Comparison of ENCODE assay signal across 15 cellular contexts in the genomic region with DNA sequence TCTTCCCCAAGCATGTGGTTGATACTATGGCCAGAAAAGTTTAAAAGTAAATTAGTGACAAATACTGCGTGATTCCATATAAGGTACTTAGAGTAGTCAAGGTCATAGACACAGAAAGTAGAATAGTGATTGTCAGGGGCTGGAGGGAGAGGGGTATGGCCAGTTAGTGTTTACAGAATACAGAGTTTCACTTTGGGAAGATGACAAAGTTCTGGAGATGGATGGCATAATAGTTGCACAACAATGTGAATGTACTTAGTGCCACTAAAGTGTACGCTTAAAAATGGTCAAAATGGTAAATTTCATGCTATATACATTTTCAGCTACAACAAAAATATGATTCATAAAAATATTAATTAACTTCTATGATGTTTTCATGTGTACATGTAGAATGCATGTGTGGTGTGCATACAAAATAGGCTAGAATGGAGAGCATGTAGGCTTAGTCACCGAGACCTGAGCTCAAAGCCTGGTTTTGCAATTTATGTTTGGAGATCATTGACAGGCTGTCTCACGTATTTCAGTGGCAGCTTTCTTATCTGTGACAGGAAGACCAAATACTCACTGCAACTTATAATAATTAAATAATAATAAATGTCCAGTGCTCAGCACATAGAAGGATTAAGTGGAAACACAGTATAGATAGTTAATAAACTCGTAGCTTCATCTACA.
DNase-seq lines count a peak whose midpoint lies in the region; ATAC-seq, FAIRE-seq and TF ChIP-seq lines count a peak whose summit lies in the region.
"Had no signal": no experiment of that assay in that cellular context is flagged by ENCODE, and none has a peak within 500 bp of the region (broad histone marks: within the 10 kb centered on the region; RNA-seq: fewer than 3 reads in every experiment).

No MANE protein-coding gene starts in this region.

- no peak for TF ChIP-seq POLR2A in tibial nerve (IDR thresholded peaks at IDR 0.05)

- H2AK5ac ChIP-seq in mesenchymal stem cell (ENCODE audit: low read length, severe bottlenecking) = no peak overlapping the region

- no peak overlapping the region for H2BK120ac ChIP-seq in mesenchymal stem cell (ENCODE audit: low read depth, low read length)

- WGBS in hepatocyte (ENCODE audit: low lambda C conversion rate, missing lambda C conversion rate) = 71% methylated on average over 5 of the region's 5 CpGs
- WGBS in mesenchymal stem cell = 83% methylated on average over 3 of the region's 5 CpGs
- WGBS in tibial nerve, 2 donors = 87 to 92% methylated on average over 5 of the region's 5 CpGs
- WGBS in small intestine, 3 donors = 81 to 86% (median 83%) methylated on average over 5 of the region's 5 CpGs

- H3K23ac ChIP-seq in mesenchymal stem cell (ENCODE audit: low read length in 2 of 2) = no peak overlapping the region

- no peaks in the 10 kb centered on the region for H3K79me2 ChIP-seq in hepatocyte

- no peaks in the 10 kb centered on the region for H4K20me1 ChIP-seq in hepatocyte (ENCODE audit: insufficient read depth, poor library complexity, severe bottlenecking)

- H3K4ac ChIP-seq in mesenchymal stem cell (ENCODE audit: low read depth in 1 of 2, low read length in 2 of 2) = no peak overlapping the region

- no peaks in the 10 kb centered on the region for H3K36me3 ChIP-seq in hepatocyte (replicated peaks; ENCODE audit: insufficient read depth, low read depth)
- no peaks in the 10 kb centered on the region for H3K36me3 ChIP-seq in mesenchymal stem cell (ENCODE audit: control insufficient read depth in 1 of 2, insufficient read depth in 2 of 2, low read depth in 1 of 2, low read length in 2 of 2)
- H3K36me3 ChIP-seq in tibial nerve = no peaks in the 10 kb centered on the region
- no peaks in the 10 kb centered on the region for H3K36me3 ChIP-seq in small intestine (ENCODE audit: control insufficient read depth in 2 of 2, insufficient read depth in 2 of 2, low read length in 2 of 2)

- H2AFZ ChIP-seq in hepatocyte = no peak overlapping the region
- no peak overlapping the region for H2AFZ ChIP-seq in mesenchymal stem cell (ENCODE audit: low read depth, low read length)

- TF ChIP-seq EP300 in tibial nerve (IDR thresholded peaks at IDR 0.05) = no peak

- H3K9me2 ChIP-seq in hepatocyte (replicated peaks; ENCODE audit: insufficient read depth) = no peaks in the 10 kb centered on the region

- H3K9ac ChIP-seq in mesenchymal stem cell (ENCODE audit: low read length) = no peak overlapping the region

- no peak overlapping the region for H3K14ac ChIP-seq in mesenchymal stem cell (ENCODE audit: low read length in 2 of 2)

- no peak overlapping the region for H2BK5ac ChIP-seq in mesenchymal stem cell (ENCODE audit: low read depth, low read length, poor library complexity, severe bottlenecking)

- H3K9me3 ChIP-seq in hepatocyte (ENCODE audit: low read depth) = no peaks in the 10 kb centered on the region
- H3K9me3 ChIP-seq in mesenchymal stem cell (ENCODE audit: control insufficient read depth, low read length) = no peaks in the 10 kb centered on the region
- H3K9me3 ChIP-seq in tibial nerve = no peaks in the 10 kb centered on the region
- H3K9me3 ChIP-seq in small intestine (ENCODE audit: control insufficient read depth, low read depth) = no peaks in the 10 kb centered on the region

- no peak overlapping the region for H2BK15ac ChIP-seq in mesenchymal stem cell (ENCODE audit: low read depth, poor library complexity, severe bottlenecking)

- H3K4me3 ChIP-seq in hepatocyte (no peak overlapping the region), mesenchymal stem cell (ENCODE audit: insufficient read depth in 1 of 2, low read depth in 1 of 2, low read length in 2 of 2) (no peak overlapping the region), tibial nerve (no peak overlapping the region), small intestine (ENCODE audit: low read depth in 1 of 2, low read length in 2 of 2) (no peak overlapping the region)

- H3K27ac ChIP-seq in hepatocyte (no peak overlapping the region), mesenchymal stem cell (ENCODE audit: low read length, poor library complexity, severe bottlenecking) (no peak overlapping the region), tibial nerve (no peak overlapping the region), small intestine (ENCODE audit: low read depth in 1 of 2, low read length in 1 of 2) (no peak overlapping the region)

- no peak overlapping the region for H4K91ac ChIP-seq in mesenchymal stem cell (ENCODE audit: low read length)

- DNase-seq in HuH-7 (ENCODE audit: low spot score) = peak; percentile 23
- DNase-seq in hepatocyte (ENCODE audit: low spot score) = peak; percentile 24
- DNase-seq in mesenchymal stem cell = peak; percentile 46
- DNase-seq in tibial nerve (ENCODE audit: low spot score in 2 of 2) = no peak
- no peak for DNase-seq in small intestine
- DNase-seq in NCI-H526 treated with DMSO at 0.1 percent for 48 hours (lab: John Stamatoyannopoulos, UW) = no peak
- DNase-seq: DMS 273 treated with DMSO at 0.1 percent for 48 hours, HFFc6, Karpas-422, MV-4-11, NCI-H1417 treated with DMSO at 0.1 percent for 48 hours, NCI-H2029 treated with DMSO at 0.1 percent for 48 hours, NCI-H510A treated with DMSO at 0.1 percent for 48 hours, PC-3 had no signal

- TF ChIP-seq CTCF in hepatocyte (IDR thresholded peaks at IDR 0.05; ENCODE audit: poor library complexity) = no peak
- TF ChIP-seq CTCF in tibial nerve (IDR thresholded peaks at IDR 0.05) = no peak

- H3K18ac ChIP-seq in mesenchymal stem cell (ENCODE audit: low read depth in 1 of 2, low read length in 2 of 2) = no peak overlapping the region

- H2BK12ac ChIP-seq in mesenchymal stem cell (ENCODE audit: low read length in 2 of 2) = no peak overlapping the region

- H4K8ac ChIP-seq in mesenchymal stem cell (ENCODE audit: low read length) = no peak overlapping the region

- FAIRE-seq in small intestine (lab: Jason Lieb, UNC) = no peak

- no peak overlapping the region for H3K4me2 ChIP-seq in hepatocyte
- H3K4me2 ChIP-seq in mesenchymal stem cell (ENCODE audit: low read length, poor library complexity, severe bottlenecking) = no peak overlapping the region

- ATAC-seq in SK-N-SH treated with all-trans-retinoic acid at 6 μM for 48 hours = no peak
- ATAC-seq: PC-3 had no signal

- no peaks in the 10 kb centered on the region for H3K79me1 ChIP-seq in mesenchymal stem cell (replicated peaks; ENCODE audit: low read length, poor library complexity, severe bottlenecking)

- H3K27me3 ChIP-seq in hepatocyte = no peaks in the 10 kb centered on the region
- no peaks in the 10 kb centered on the region for H3K27me3 ChIP-seq in mesenchymal stem cell (ENCODE audit: control insufficient read depth in 1 of 2, insufficient read depth in 1 of 2, low read length in 2 of 2)
- H3K27me3 ChIP-seq in tibial nerve = no peaks in the 10 kb centered on the region
- H3K27me3 ChIP-seq in small intestine (ENCODE audit: control insufficient read depth in 2 of 2, insufficient read depth in 2 of 2, low read length in 2 of 2) = peaks cover 0 to 2% of the 10 kb centered on the region in 2 donors

- H3K4me1 ChIP-seq in hepatocyte (ENCODE audit: insufficient read depth) (peaks cover 4% of the 10 kb centered on the region), mesenchymal stem cell (ENCODE audit: control insufficient read depth, insufficient read depth, low read depth, low read length) (peaks cover 4% of the 10 kb centered on the region), tibial nerve (peaks cover 0 to 8% (median 0%) of the 10 kb centered on the region in 4 donors), small intestine (ENCODE audit: control insufficient read depth in 2 of 2, insufficient read depth in 1 of 2, low read depth in 1 of 2, low read length in 1 of 2) (no peaks in the 10 kb centered on the region)

TF ChIP-seq in SK-N-SH treated with all-trans-retinoic acid at 6 μM for 48 hours, 23 proteins besides CTCF, POLR2A, EP300 and RAD21:
- no peak for TF ChIP-seq ZC3H10 (CRISPR knock-in tag; IDR thresholded peaks at IDR 0.05)
- TF ChIP-seq ISL1 (CRISPR knock-in tag; IDR thresholded peaks at IDR 0.05) = 0 out of 2 replicates have a peak, but pooled peaks have one; percentile 35

Comparison
In these comparisons a context has a peak if more than half of its experiments do, and no peak if none do; other contexts are left out.
1. DNase-seq: peak in HuH-7 (single experiment), hepatocyte (single experiment) and mesenchymal stem cell (single experiment); none in tibial nerve (0 of 2), small intestine (single experiment) and NCI-H526 treated with DMSO at 0.1 percent for 48 hours (single experiment).